Comparison of ENCODE assay signal across 26 cellular contexts in the genomic region with DNA sequence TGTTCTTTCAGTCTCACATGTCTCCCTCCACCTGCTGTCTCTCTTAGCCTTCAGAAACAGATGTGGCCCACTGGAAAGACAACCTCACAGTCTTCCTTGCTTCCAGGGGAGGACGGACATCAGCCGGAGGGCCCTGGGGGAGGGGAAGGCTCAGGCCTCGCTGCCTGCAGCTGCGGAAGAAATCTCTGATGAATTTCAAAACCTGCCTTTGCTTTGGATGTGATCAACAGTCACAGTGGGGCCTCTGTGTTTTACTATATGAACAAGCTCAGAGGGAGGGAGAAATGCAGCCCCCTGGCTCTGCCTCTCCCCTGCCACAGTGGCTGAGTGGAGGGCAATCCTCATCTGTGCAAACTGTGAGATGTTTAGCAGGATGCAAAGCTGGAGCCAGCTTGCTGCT.
"Had no signal": no experiment of that assay in that cellular context is flagged by ENCODE, and none has a peak within 500 bp of the region (broad histone marks: within the 10 kb centered on the region; RNA-seq: fewer than 3 reads in every experiment).

No MANE protein-coding gene starts in this region.

- H3K4me3 ChIP-seq: lung, right lobe of liver, skin epidermis, testis, uterus had no signal

- H2AFZ ChIP-seq: parathyroid adenoma had no signal

- H3K36me3 ChIP-seq: brain microvascular endothelial cell, right lobe of liver, uterus, WERI-Rb-1 had no signal

- H3K9me3 ChIP-seq: right lobe of liver, testis, uterus had no signal

- H3K27me3 ChIP-seq: brain microvascular endothelial cell, right lobe of liver, testis, uterus had no signal

- H3K36me3 Mint-ChIP-seq: activated naive CD4-positive, alpha-beta T cell treated with anti-CD3 and anti-CD28 coated beads, Interleukin-2, amount 50 U/mL, for 72 hours; mesothelial cell of epicardium; naive thymus-derived CD8-positive, alpha-beta T cell; stimulated activated effector memory CD8-positive, alpha-beta T cell treated with anti-CD3 and anti-CD28 coated beads, Interleukin-12 subunit alpha, Interleukin-12 subunit beta, amount 100 ng/mL, for 72 hours; T-cell had no signal

- H3K79me2 ChIP-seq: parathyroid adenoma had no signal

- H3K9me3 Mint-ChIP-seq: activated naive CD4-positive, alpha-beta T cell treated with anti-CD3 and anti-CD28 coated beads, Interleukin-2, amount 50 U/mL, for 72 hours; activated T-helper 1 cell treated with anti-CD3 and anti-CD28 coated beads, Interleukin-12 subunit alpha, Interleukin-12 subunit beta, Interleukin-2, Interleukin-4 antibody, amounts not matched to agents 30 ng/mL and 10 ng/mL and 1 ng/mL, durations not matched to agents 14 hours and 24 hours and 36 hours; stimulated activated effector memory CD8-positive, alpha-beta T cell treated with anti-CD3 and anti-CD28 coated beads, Interleukin-12 subunit alpha, Interleukin-12 subunit beta, amount 100 ng/mL, for 72 hours; stimulated activated naive CD8-positive, alpha-beta T cell treated with anti-CD3 and anti-CD28 coated beads, Interleukin-15, amount 100 ng/mL, for 72 hours; T-cell had no signal

- H3K27ac ChIP-seq: brain microvascular endothelial cell, epithelial cell of prostate, parathyroid adenoma, right lobe of liver, skin epidermis, testis, uterus, WERI-Rb-1 had no signal

- H3K4me3 Mint-ChIP-seq: activated CD8-positive, alpha-beta T cell treated with anti-CD3 and anti-CD28 coated beads, Interleukin-2, amount 10 ng/mL, durations not matched to agents 7 days and 5 days; activated T-helper 1 cell treated with anti-CD3 and anti-CD28 coated beads, Interleukin-12 subunit alpha, Interleukin-12 subunit beta, Interleukin-2, Interleukin-4 antibody, amounts not matched to agents 30 ng/mL and 10 ng/mL and 1 ng/mL, durations not matched to agents 14 hours and 24 hours and 36 hours; mesothelial cell of epicardium; naive thymus-derived CD8-positive, alpha-beta T cell; stimulated activated effector memory CD8-positive, alpha-beta T cell treated with anti-CD3 and anti-CD28 coated beads, Interleukin-12 subunit alpha, Interleukin-12 subunit beta, amount 100 ng/mL, for 72 hours; stimulated activated naive CD8-positive, alpha-beta T cell treated with anti-CD3 and anti-CD28 coated beads, Interleukin-15, amount 100 ng/mL, for 72 hours; T-cell; T-helper 2 cell treated with Interferon-gamma antibody and Interleukin-4, amounts not matched to agents 5 μg/mL and 100 μg/mL, for 36 hours had no signal

- DNase-seq: activated CD4-positive, alpha-beta T cell treated with anti-CD3 and anti-CD28 coated beads for 1 hour; activated CD4-positive, alpha-beta T cell treated with anti-CD3 and anti-CD28 coated beads, Interleukin-2, amount 50 U/mL, for 1 hour; activated CD8-positive, alpha-beta T cell treated with anti-CD3 and anti-CD28 coated beads, Interleukin-2, amount 10 ng/mL, durations not matched to agents 7 days and 5 days; activated gamma-delta T cell; aorta; brain microvascular endothelial cell; central memory CD4-positive, alpha-beta T cell; naive thymus-derived CD8-positive, alpha-beta T cell; right lobe of liver; stimulated activated CD4-positive, alpha-beta T cell treated with anti-CD3 and anti-CD28 coated beads, Interleukin-2, amount 100 ng/mL, for 24 hours; stimulated activated naive CD8-positive, alpha-beta T cell treated with anti-CD3 and anti-CD28 coated beads, Interleukin-15, amount 100 ng/mL, for 72 hours; T-cell; testis; trophoblast cell; uterus; WERI-Rb-1 had no signal

- ATAC-seq: activated CD8-positive, alpha-beta T cell treated with anti-CD3 and anti-CD28 coated beads, Interleukin-2, amount 10 ng/mL, durations not matched to agents 7 days and 5 days; activated naive CD4-positive, alpha-beta T cell treated with anti-CD3 and anti-CD28 coated beads, Interleukin-2, amount 50 U/mL, for 72 hours; left lobe of liver; naive thymus-derived CD8-positive, alpha-beta T cell; right lobe of liver; stimulated activated effector memory CD8-positive, alpha-beta T cell treated with anti-CD3 and anti-CD28 coated beads, Interleukin-12 subunit alpha, Interleukin-12 subunit beta, amount 100 ng/mL, for 72 hours; stimulated activated naive CD8-positive, alpha-beta T cell treated with anti-CD3 and anti-CD28 coated beads, Interleukin-15, amount 100 ng/mL, for 72 hours; T-cell had no signal

- H3K4me1 Mint-ChIP-seq: naive thymus-derived CD8-positive, alpha-beta T cell; stimulated activated effector memory CD8-positive, alpha-beta T cell treated with anti-CD3 and anti-CD28 coated beads, Interleukin-12 subunit alpha, Interleukin-12 subunit beta, amount 100 ng/mL, for 72 hours; stimulated activated naive CD8-positive, alpha-beta T cell treated with anti-CD3 and anti-CD28 coated beads, Interleukin-15, amount 100 ng/mL, for 72 hours; T-cell had no signal

- H3K9ac ChIP-seq: parathyroid adenoma had no signal

- H3K27ac Mint-ChIP-seq: activated CD8-positive, alpha-beta T cell treated with anti-CD3 and anti-CD28 coated beads, Interleukin-2, amount 10 ng/mL, durations not matched to agents 7 days and 5 days; activated naive CD4-positive, alpha-beta T cell treated with anti-CD3 and anti-CD28 coated beads, Interleukin-2, amount 50 U/mL, for 72 hours; activated T-helper 1 cell treated with anti-CD3 and anti-CD28 coated beads, Interleukin-12 subunit alpha, Interleukin-12 subunit beta, Interleukin-2, Interleukin-4 antibody, amounts not matched to agents 30 ng/mL and 10 ng/mL and 1 ng/mL, durations not matched to agents 14 hours and 24 hours and 36 hours; mesothelial cell of epicardium; stimulated activated effector memory CD8-positive, alpha-beta T cell treated with anti-CD3 and anti-CD28 coated beads, Interleukin-12 subunit alpha, Interleukin-12 subunit beta, amount 100 ng/mL, for 72 hours; stimulated activated naive CD8-positive, alpha-beta T cell treated with anti-CD3 and anti-CD28 coated beads, Interleukin-15, amount 100 ng/mL, for 72 hours; T-cell; T-helper 2 cell treated with Interferon-gamma antibody and Interleukin-4, amounts not matched to agents 5 μg/mL and 100 μg/mL, for 36 hours had no signal

- H3K4me1 ChIP-seq: parathyroid adenoma, right lobe of liver, testis, uterus had no signal
